ENCODE assay signal across 20 cellular contexts in the genomic region with DNA sequence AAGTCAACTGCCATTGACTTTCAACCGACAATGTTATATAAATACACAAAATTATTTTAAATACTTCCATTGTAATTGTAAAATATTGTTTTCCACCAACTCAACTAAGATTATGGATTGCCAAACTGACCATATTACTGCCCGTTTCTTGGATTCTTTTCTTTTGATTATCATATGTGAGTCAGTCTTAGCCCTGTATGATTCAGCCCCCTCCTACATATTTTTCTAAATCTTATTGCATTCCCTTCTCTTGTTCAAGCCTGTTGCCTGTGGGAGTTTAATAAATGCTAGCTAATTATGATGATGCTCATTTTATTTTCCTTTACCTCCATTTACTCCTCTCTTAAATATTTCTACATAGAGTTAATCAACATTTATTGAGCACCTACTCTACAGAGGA. TPM values are rescaled to one million over a fixed set of nuclear protein-coding genes. Genes with fewer than 3 reads are reported as not detected.
DNase-seq lines count a peak whose midpoint lies in the region; ATAC-seq and TF ChIP-seq lines count a peak whose summit lies in the region.
"Had no signal": no experiment of that assay in that cellular context is flagged by ENCODE, and none has a peak within 500 bp of the region (broad histone marks: within the 10 kb centered on the region; RNA-seq: fewer than 3 reads in every experiment).

No MANE protein-coding gene starts in this region.

- no peak overlapping the region for H3K9ac ChIP-seq in mammary epithelial cell (ENCODE audit: insufficient read depth, low read length)

- ATAC-seq in GM19467 (IDR thresholded peaks at IDR 0.05; ENCODE audit: unreplicated experiment) = no peak
- no peak for ATAC-seq in HG02763 (IDR thresholded peaks at IDR 0.05; ENCODE audit: unreplicated experiment)
- ATAC-seq: natural killer cell treated with Interleukin-12 subunit alpha and Interleukin-12 subunit beta and Interleukin-15 and Interleukin-18, amount 100 ng/mL, for 72 hours; sciatic nerve had no signal

- no peak overlapping the region for H2AFZ ChIP-seq in mammary epithelial cell (ENCODE audit: low read depth, low read length)

- DNase-seq in AG20443 (ENCODE audit: low spot score) (peak; percentile 30), NCI-H226 (peak; percentile 74), mammary epithelial cell (peak; percentile 71), iris pigment epithelial cell (ENCODE audit: low read depth) (peak; percentile 72), DMS153 treated with DMSO at 0.1 percent for 48 hours (lab: John Stamatoyannopoulos, UW; ENCODE audit: unreplicated experiment) (no peak)
- no peak for DNase-seq in activated naive CD4-positive, alpha-beta T cell (lab: John Stamatoyannopoulos, UW)
- DNase-seq: ACHN; activated CD4-positive, alpha-beta T cell treated with anti-CD3 and anti-CD28 coated beads, Interleukin-2, amount 50 U/mL, for 4 hours; activated CD8-positive, alpha-beta memory T cell treated with anti-CD3 and anti-CD28 coated beads, Interleukin-2, amount 50 U/mL, for 4 hours; activated naive CD8-positive, alpha-beta T cell treated with anti-CD3 and anti-CD28 coated beads for 36 hours; foreskin melanocyte; NCI-H1092; NCI-H345 had no signal

- no TSS peak for BruUV-seq in mammary epithelial cell (replicated peaks; lab: Mats Ljungman, UMichigan)

- H3K27ac ChIP-seq in mammary epithelial cell (ENCODE audit: insufficient read depth, low read depth, low read length) = peak overlapping the region; percentile 75
- H3K27ac ChIP-seq: vagina had no signal

- no peaks in the 10 kb centered on the region for H3K9me3 ChIP-seq in mammary epithelial cell (replicated peaks; ENCODE audit: insufficient read depth, low read length)
- H3K9me3 ChIP-seq: vagina had no signal

- no peaks in the 10 kb centered on the region for H3K27me3 ChIP-seq in mammary epithelial cell (ENCODE audit: insufficient read depth, low read length)
- H3K27me3 ChIP-seq: vagina had no signal

- no peaks in the 10 kb centered on the region for H4K20me1 ChIP-seq in mammary epithelial cell (ENCODE audit: insufficient read depth, low read length)

- intact Hi-C loops in mammary epithelial cell (cut with micrococcal nuclease) = no loop called here

- H3K4me3 ChIP-seq in mammary epithelial cell (replicated peaks in 1 of 3; ENCODE audit: insufficient read depth in 1 of 3, low read depth in 2 of 3, low read length in 3 of 3) = peak overlapping the region in 1 of 3 experiments; percentile 9
- H3K4me3 ChIP-seq: vagina had no signal

- TF ChIP-seq CTCF in mammary epithelial cell (conservative IDR thresholded peaks at IDR 0.05 in 1 of 2, IDR thresholded peaks at IDR 0.05 in 1 of 2; ENCODE audit: extremely low read depth in 1 of 2, insufficient read depth in 1 of 2, low read depth in 1 of 2, low read length in 2 of 2) = no peak

- peaks cover 63% of the 10 kb centered on the region for H3K79me2 ChIP-seq in mammary epithelial cell (ENCODE audit: insufficient read depth, low read length)

- in situ Hi-C loops in mammary epithelial cell (cut with MboI; ENCODE audit: low sequenced_read_pairs in 2 of 2) = no loop called here

- CTCF ChIA-PET in mammary epithelial cell (lab: Charles Lee; ENCODE audit: low non-redundant PET) = no interaction called here

- WGBS in mammary epithelial cell (ENCODE audit: low coverage, missing lambda C conversion rate) = 25% methylated on average over 2 of the region's 2 CpGs

- no peaks in the 10 kb centered on the region for H3K36me3 ChIP-seq in mammary epithelial cell (ENCODE audit: insufficient read depth, low read length)
- H3K36me3 ChIP-seq: vagina had no signal

- H3K4me1 ChIP-seq in mammary epithelial cell (ENCODE audit: insufficient read depth, low read length) = peaks cover 54% of the 10 kb centered on the region

- dilution Hi-C loops in mammary epithelial cell (cut with HindIII; ENCODE audit: low sequenced_read_pairs) = no loop called here

- H3K4me2 ChIP-seq in mammary epithelial cell (ENCODE audit: insufficient read depth, low read depth, low read length) = peak overlapping the region; percentile 65

RNA-seq across cellular contexts. Expression of gene RASSF9, which starts 6.8 kb away (rescaled TPM):
- 10 to 100 TPM in 1 of 2 donors, 1 to 10 TPM in 1; 7.1 to 13.5 TPM for total RNA-seq in mammary epithelial cell
- polyA plus RNA-seq in mammary epithelial cell = 2.6 TPM
- 6.0 TPM for polyA minus RNA-seq in mammary epithelial cell
- total RNA-seq: activated naive CD8-positive, alpha-beta T cell treated with anti-CD3 and anti-CD28 coated beads for 36 hours; activated T-helper 2 cell treated with anti-CD3 and anti-CD28 coated beads, Interferon-gamma antibody, Interleukin-2, Interleukin-4, amounts not matched to agents 10 μg/mL and 5 μg/mL and 100 μg/mL, durations not matched to agents 14 hours and 24 hours and 36 hours; natural killer cell treated with Interleukin-12 subunit alpha and Interleukin-12 subunit beta and Interleukin-15 and Interleukin-18, amount 100 ng/mL, for 72 hours had no signal
- polyA plus RNA-seq: CD14-positive monocyte had no signal

RNA-seq across cellular contexts. Expression of gene NTS, which starts 44.7 kb away (rescaled TPM):
- total RNA-seq in mammary epithelial cell = not detected
- not detected for polyA plus RNA-seq in mammary epithelial cell
- not detected for polyA minus RNA-seq in mammary epithelial cell
- total RNA-seq: activated naive CD8-positive, alpha-beta T cell treated with anti-CD3 and anti-CD28 coated beads for 36 hours; activated T-helper 2 cell treated with anti-CD3 and anti-CD28 coated beads, Interferon-gamma antibody, Interleukin-2, Interleukin-4, amounts not matched to agents 10 μg/mL and 5 μg/mL and 100 μg/mL, durations not matched to agents 14 hours and 24 hours and 36 hours; natural killer cell treated with Interleukin-12 subunit alpha and Interleukin-12 subunit beta and Interleukin-15 and Interleukin-18, amount 100 ng/mL, for 72 hours; sciatic nerve had no signal
- polyA plus RNA-seq: CD14-positive monocyte had no signal

Comparison
In these comparisons a context has a peak if more than half of its experiments do, and no peak if none do; other contexts are left out.
1. DNase-seq: peak in AG20443 (single experiment), NCI-H226 (single experiment), mammary epithelial cell (single experiment) and iris pigment epithelial cell (single experiment); none in DMS153 treated with DMSO at 0.1 percent for 48 hours (single experiment) and activated naive CD4-positive, alpha-beta T cell (0 of 4).